ENCODE assay signal across 1 cellular context in genomic region chr10:110931769-110932381, GRCh38.
TF ChIP-seq lines count a peak whose summit lies in the region.

No MANE protein-coding gene starts in this region.

TF ChIP-seq in HEK293, 187 proteins besides CTCF, POLR2A, EP300 and RAD21:
- TF ChIP-seq, protein P1, sequence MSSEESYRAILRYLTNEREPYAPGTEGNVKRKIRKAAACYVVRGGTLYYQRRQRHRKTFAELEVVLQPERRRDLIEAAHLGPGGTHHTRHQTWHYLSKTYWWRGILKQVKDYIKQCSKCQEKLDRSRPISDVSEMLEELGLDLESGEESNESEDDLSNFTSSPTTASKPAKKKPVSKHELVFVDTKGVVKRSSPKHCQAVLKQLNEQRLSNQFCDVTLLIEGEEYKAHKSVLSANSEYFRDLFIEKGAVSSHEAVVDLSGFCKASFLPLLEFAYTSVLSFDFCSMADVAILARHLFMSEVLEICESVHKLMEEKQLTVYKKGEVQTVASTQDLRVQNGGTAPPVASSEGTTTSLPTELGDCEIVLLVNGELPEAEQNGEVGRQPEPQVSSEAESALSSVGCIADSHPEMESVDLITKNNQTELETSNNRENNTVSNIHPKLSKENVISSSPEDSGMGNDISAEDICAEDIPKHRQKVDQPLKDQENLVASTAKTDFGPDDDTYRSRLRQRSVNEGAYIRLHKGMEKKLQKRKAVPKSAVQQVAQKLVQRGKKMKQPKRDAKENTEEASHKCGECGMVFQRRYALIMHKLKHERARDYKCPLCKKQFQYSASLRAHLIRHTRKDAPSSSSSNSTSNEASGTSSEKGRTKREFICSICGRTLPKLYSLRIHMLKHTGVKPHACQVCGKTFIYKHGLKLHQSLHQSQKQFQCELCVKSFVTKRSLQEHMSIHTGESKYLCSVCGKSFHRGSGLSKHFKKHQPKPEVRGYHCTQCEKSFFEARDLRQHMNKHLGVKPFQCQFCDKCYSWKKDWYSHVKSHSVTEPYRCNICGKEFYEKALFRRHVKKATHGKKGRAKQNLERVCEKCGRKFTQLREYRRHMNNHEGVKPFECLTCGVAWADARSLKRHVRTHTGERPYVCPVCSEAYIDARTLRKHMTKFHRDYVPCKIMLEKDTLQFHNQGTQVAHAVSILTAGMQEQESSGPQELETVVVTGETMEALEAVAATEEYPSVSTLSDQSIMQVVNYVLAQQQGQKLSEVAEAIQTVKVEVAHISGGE (tag by site-specific recombination; conservative IDR thresholded peaks at IDR 0.05; ENCODE audit: low read depth): peak; percentile 72
- TF ChIP-seq ZNF664 (tag by site-specific recombination; IDR thresholded peaks at IDR 0.05): no peak
